ENCODE assay signal across 12 cellular contexts in genomic region chr5:179270581-179271300, GRCh38.
DNase-seq lines count a peak whose midpoint lies in the region; ATAC-seq and TF ChIP-seq lines count a peak whose summit lies in the region.
"Had no signal": no experiment of that assay in that cellular context is flagged by ENCODE, and none has a peak within 500 bp of the region (broad histone marks: within the 10 kb centered on the region; RNA-seq: fewer than 3 reads in every experiment).

No MANE protein-coding gene starts in this region.

- no peak overlapping the region for H2AFZ ChIP-seq in SK-N-SH (ENCODE audit: low read depth)
- H2AFZ ChIP-seq: parathyroid adenoma had no signal

- ATAC-seq in SK-N-SH treated with all-trans-retinoic acid at 6 μM for 48 hours, result no peak
- peak in 1 of 2 donors; percentile 39 for ATAC-seq in upper lobe of left lung (ENCODE audit: low FRiP score in 2 of 2)
- ATAC-seq: activated naive CD8-positive, alpha-beta T cell treated with anti-CD3 and anti-CD28 coated beads, Interleukin-2, amount 50 U/mL, for 24 hours had no signal

- DNase-seq in SK-N-SH (peak; percentile 74), fibroblast of peridontal ligament (ENCODE audit: extremely low read depth) (peak; percentile 69), upper lobe of left lung (peak; percentile 24 to 72), NCI-H526 treated with DMSO at 0.1 percent for 48 hours (lab: John Stamatoyannopoulos, UW) (no peak), GF-D8 (lab: John Stamatoyannopoulos, UW) (no peak), SKM-1 (lab: John Stamatoyannopoulos, UW; ENCODE audit: unreplicated experiment) (no peak)
- DNase-seq: activated naive CD8-positive, alpha-beta T cell treated with anti-CD3 and anti-CD28 coated beads, Interleukin-2, amount 50 U/mL, for 24 hours; NCI-H1694 had no signal

- TF ChIP-seq EP300 in SK-N-SH (IDR thresholded peaks at IDR 0.05; ENCODE audit: borderline replicate concordance in 1 of 2, low read depth in 1 of 2, low read length in 1 of 2) (peak in 1 of 2 experiments; percentile 71; a peak in 2 of 4 replicates), upper lobe of left lung (IDR thresholded peaks at IDR 0.05) (no peak)

- CTCF ChIA-PET in SK-N-SH (lab: Yijun Ruan, JAX), result interaction anchor here (0.7 to 6.2 kb wide), 8 partner anchors 10 to 224 kb away, joined by 3 to 35 read pairs (median 9); no protein-coding TSS in a partner anchor

- WGBS in SK-N-SH (ENCODE audit: low lambda C conversion rate), result 33% methylated on average over 7 of the region's 12 CpGs
- 38 to 73% methylated on average over 3 to 12 of the region's 12 CpGs for whole genome bisulfite sequencing in upper lobe of left lung, 2 donors

- H3K4me3 ChIP-seq in SK-N-SH (ENCODE audit: low read depth in 2 of 2, low read length in 1 of 2) (no peak overlapping the region), muscle layer of colon (ENCODE audit: low read depth in 1 of 2, low read length in 2 of 2) (no peak overlapping the region), upper lobe of left lung (no peak overlapping the region)

- no peak for TF ChIP-seq POLR2A in upper lobe of left lung (IDR thresholded peaks at IDR 0.05)

- no peak for TF ChIP-seq RAD21 in SK-N-SH (IDR thresholded peaks at IDR 0.05; ENCODE audit: low read length)

- no peak for TF ChIP-seq CTCF in SK-N-SH (IDR thresholded peaks at IDR 0.05)
- TF ChIP-seq CTCF in upper lobe of left lung (IDR thresholded peaks at IDR 0.05), result no peak

- H3K27ac ChIP-seq in SK-N-SH (ENCODE audit: low read depth in 2 of 2, low read length in 1 of 2) (peak overlapping the region in 1 of 2 experiments; percentile 96; a peak in 2 of 4 replicates), muscle layer of colon (ENCODE audit: low read depth, low read length) (peak overlapping the region; percentile 19), upper lobe of left lung (peak overlapping the region; percentile 31 to 83 (median 70))
- H3K27ac ChIP-seq: 22Rv1, parathyroid adenoma had no signal

- H3K27me3 ChIP-seq in SK-N-SH (ENCODE audit: insufficient read depth), result no peaks in the 10 kb centered on the region
- no peaks in the 10 kb centered on the region for H3K27me3 ChIP-seq in muscle layer of colon (ENCODE audit: control insufficient read depth in 1 of 2, insufficient read depth in 2 of 2, low read length in 2 of 2)
- H3K27me3 ChIP-seq in upper lobe of left lung, result no peaks in the 10 kb centered on the region

- no peaks in the 10 kb centered on the region for H3K9me3 ChIP-seq in SK-N-SH
- H3K9me3 ChIP-seq in muscle layer of colon (ENCODE audit: low read length), result no peaks in the 10 kb centered on the region
- H3K9me3 ChIP-seq in upper lobe of left lung, result no peaks in the 10 kb centered on the region

- no peaks in the 10 kb centered on the region for H4K20me1 ChIP-seq in SK-N-SH (ENCODE audit: insufficient read depth)

- no peaks in the 10 kb centered on the region for H3F3A ChIP-seq in SK-N-SH (replicated peaks; ENCODE audit: insufficient read depth)

- H3K36me3 ChIP-seq in SK-N-SH (replicated peaks in 1 of 2; ENCODE audit: control insufficient read depth in 1 of 2, insufficient read depth in 2 of 2, low read length in 1 of 2), result no peaks in the 10 kb centered on the region
- H3K36me3 ChIP-seq in muscle layer of colon (ENCODE audit: insufficient read depth, low read length), result no peaks in the 10 kb centered on the region
- H3K36me3 ChIP-seq in upper lobe of left lung, result no peaks in the 10 kb centered on the region

- H3K9ac ChIP-seq in SK-N-SH (no peak overlapping the region), muscle layer of colon (ENCODE audit: low read length) (no peak overlapping the region)
- H3K9ac ChIP-seq: parathyroid adenoma had no signal

- peaks cover 0 to 100% of the 10 kb centered on the region in 2 experiments; a peak in 1 of 4 replicates for H3K4me1 ChIP-seq in SK-N-SH (ENCODE audit: control insufficient read depth in 1 of 2, insufficient read depth in 2 of 2, low read depth in 1 of 2, low read length in 1 of 2)
- peaks cover 32% of the 10 kb centered on the region for H3K4me1 ChIP-seq in muscle layer of colon (ENCODE audit: insufficient read depth, low read length)
- peaks cover 13 to 34% (median 22%) of the 10 kb centered on the region in 4 donors for H3K4me1 ChIP-seq in upper lobe of left lung
- H3K4me1 ChIP-seq: parathyroid adenoma had no signal

- POLR2A ChIA-PET in SK-N-SH (lab: Yijun Ruan, JAX), result interaction anchor here (0.8 to 1.8 kb wide), 5 partner anchors 14 to 353 kb away, joined by 3 to 13 read pairs (median 3); partner anchors contain the start of gene HNRNPH1

- H3K9me2 ChIP-seq in SK-N-SH, result no peaks in the 10 kb centered on the region

- H3K79me2 ChIP-seq in SK-N-SH (ENCODE audit: insufficient read depth), result no peaks in the 10 kb centered on the region
- H3K79me2 ChIP-seq: parathyroid adenoma had no signal

- H3K4me2 ChIP-seq in SK-N-SH, result no peak overlapping the region

TF ChIP-seq in SK-N-SH, 30 proteins besides CTCF, POLR2A, EP300 and RAD21:
- TF ChIP-seq MXI1 (IDR thresholded peaks at IDR 0.05; ENCODE audit: low read depth, low read length) (0 out of 2 replicates have a peak, but pooled peaks have one; percentile 29), FOXJ3 (CRISPR knock-in tag; IDR thresholded peaks at IDR 0.05) (0 out of 2 replicates have a peak, but pooled peaks have one; percentile 34), NRF1 (IDR thresholded peaks at IDR 0.05; ENCODE audit: low read depth, low read length) (no peak)

TF ChIP-seq in SK-N-SH treated with all-trans-retinoic acid at 6 μM for 48 hours, 23 proteins besides CTCF, POLR2A, EP300 and RAD21 (continues in another document):
- no peak for TF ChIP-seq ZNF565 (CRISPR knock-in tag; conservative IDR thresholded peaks at IDR 0.05; ENCODE audit: low read depth)
- TF ChIP-seq ESRRG (CRISPR knock-in tag; IDR thresholded peaks at IDR 0.05), result no peak
- TF ChIP-seq, protein P1, sequence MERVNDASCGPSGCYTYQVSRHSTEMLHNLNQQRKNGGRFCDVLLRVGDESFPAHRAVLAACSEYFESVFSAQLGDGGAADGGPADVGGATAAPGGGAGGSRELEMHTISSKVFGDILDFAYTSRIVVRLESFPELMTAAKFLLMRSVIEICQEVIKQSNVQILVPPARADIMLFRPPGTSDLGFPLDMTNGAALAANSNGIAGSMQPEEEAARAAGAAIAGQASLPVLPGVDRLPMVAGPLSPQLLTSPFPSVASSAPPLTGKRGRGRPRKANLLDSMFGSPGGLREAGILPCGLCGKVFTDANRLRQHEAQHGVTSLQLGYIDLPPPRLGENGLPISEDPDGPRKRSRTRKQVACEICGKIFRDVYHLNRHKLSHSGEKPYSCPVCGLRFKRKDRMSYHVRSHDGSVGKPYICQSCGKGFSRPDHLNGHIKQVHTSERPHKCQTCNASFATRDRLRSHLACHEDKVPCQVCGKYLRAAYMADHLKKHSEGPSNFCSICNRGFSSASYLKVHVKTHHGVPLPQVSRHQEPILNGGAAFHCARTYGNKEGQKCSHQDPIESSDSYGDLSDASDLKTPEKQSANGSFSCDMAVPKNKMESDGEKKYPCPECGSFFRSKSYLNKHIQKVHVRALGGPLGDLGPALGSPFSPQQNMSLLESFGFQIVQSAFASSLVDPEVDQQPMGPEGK (CRISPR knock-in tag; IDR thresholded peaks at IDR 0.05; ENCODE audit: borderline replicate concordance), result no peak
- no peak for TF ChIP-seq PPARA (CRISPR knock-in tag; IDR thresholded peaks at IDR 0.05; ENCODE audit: borderline replicate concordance)
- no peak for TF ChIP-seq TCF4 (CRISPR knock-in tag; IDR thresholded peaks at IDR 0.05; ENCODE audit: borderline replicate concordance)
- TF ChIP-seq TSHZ2 (CRISPR knock-in tag; IDR thresholded peaks at IDR 0.05), result no peak
- TF ChIP-seq GLIS3 (CRISPR knock-in tag; IDR thresholded peaks at IDR 0.05), result no peak
- no peak for TF ChIP-seq SNAI2 (CRISPR knock-in tag; IDR thresholded peaks at IDR 0.05)
- no peak for TF ChIP-seq TOX (CRISPR knock-in tag; IDR thresholded peaks at IDR 0.05; ENCODE audit: borderline replicate concordance)
- TF ChIP-seq ZFP30 (CRISPR knock-in tag; IDR thresholded peaks at IDR 0.05), result no peak
- no peak for TF ChIP-seq ZC3H10 (CRISPR knock-in tag; IDR thresholded peaks at IDR 0.05)
- no peak for TF ChIP-seq ZNF70 (CRISPR knock-in tag; IDR thresholded peaks at IDR 0.05)
- no peak for TF ChIP-seq CSDC2 (CRISPR knock-in tag; IDR thresholded peaks at IDR 0.05)
- no peak for TF ChIP-seq ZNF8 (CRISPR knock-in tag; IDR thresholded peaks at IDR 0.05)
- TF ChIP-seq OSR1 (CRISPR knock-in tag; IDR thresholded peaks at IDR 0.05), result no peak

Comparison
In these comparisons a context has a peak if more than half of its experiments do, and no peak if none do; other contexts are left out.
1. DNase-seq: peak in SK-N-SH (single experiment), fibroblast of peridontal ligament (single experiment) and upper lobe of left lung (2 of 2); none in NCI-H526 treated with DMSO at 0.1 percent for 48 hours (single experiment), GF-D8 (single experiment) and SKM-1 (single experiment).